In genomic region chr15:65110676-65111292, GRCh38 we compare ENCODE assay signal across 14 cellular contexts. TPM values are rescaled to one million over a fixed set of nuclear protein-coding genes. Genes with fewer than 3 reads are reported as not detected.
DNase-seq lines count a peak whose midpoint lies in the region; TF ChIP-seq lines count a peak whose summit lies in the region.
"Had no signal": no experiment of that assay in that cellular context is flagged by ENCODE, and none has a peak within 500 bp of the region (broad histone marks: within the 10 kb centered on the region; RNA-seq: fewer than 3 reads in every experiment).

No MANE protein-coding gene starts in this region.

- no peaks in the 10 kb centered on the region for H3K4me1 ChIP-seq in neural progenitor cell
- H3K4me1 ChIP-seq in MM.1S (ENCODE audit: low read length), result no peaks in the 10 kb centered on the region
- H3K4me1 ChIP-seq: upper lobe of left lung had no signal

- no peak overlapping the region for H3K4me3 Mint-ChIP-seq in neural progenitor cell
- H3K4me3 Mint-ChIP-seq: H9 had no signal

- H3K27me3 ChIP-seq in H7 (ENCODE audit: control insufficient read depth, insufficient read depth, low read length) (no peaks in the 10 kb centered on the region), neural progenitor cell (no peaks in the 10 kb centered on the region), MM.1S (replicated peaks; ENCODE audit: insufficient read depth, low read length) (no peaks in the 10 kb centered on the region)
- H3K27me3 ChIP-seq: upper lobe of left lung had no signal

- H3K4me2 ChIP-seq in neural progenitor cell (no peak overlapping the region), MM.1S (ENCODE audit: low read depth, low read length) (no peak overlapping the region)

- H3K27ac ChIP-seq in neural progenitor cell, result no peak overlapping the region
- H3K27ac ChIP-seq in MM.1S (ENCODE audit: low read length), result no peak overlapping the region
- H3K27ac ChIP-seq: upper lobe of left lung had no signal

- H3K36me3 Mint-ChIP-seq in neural progenitor cell, result peaks cover 23% of the 10 kb centered on the region
- H3K36me3 Mint-ChIP-seq: activated naive CD4-positive, alpha-beta T cell treated with anti-CD3 and anti-CD28 coated beads, Interleukin-2, amount 50 U/mL, for 72 hours had no signal

- H3K9ac ChIP-seq in neural progenitor cell (no peak overlapping the region), MM.1S (ENCODE audit: low read length) (no peak overlapping the region)

- DNase-seq in H7 (peak; percentile 50), SK-MEL-5 (ENCODE audit: low read depth, low spot score) (peak; percentile 98), fibroblast of peridontal ligament (ENCODE audit: extremely low read depth) (peak; percentile 32), neural progenitor cell (ENCODE audit: low spot score) (peak; percentile 23), DMS53 (lab: John Stamatoyannopoulos, UW) (no peak), NOMO-1 (lab: John Stamatoyannopoulos, UW; ENCODE audit: unreplicated experiment in 2 of 2) (no peak), MM.1S (no peak)
- DNase-seq in activated CD8-positive, alpha-beta memory T cell treated with anti-CD3 and anti-CD28 coated beads, Interleukin-2, amount 50 U/mL, for 4 hours, result no peak
- DNase-seq: H9, NCI-H146, upper lobe of left lung had no signal

- no peak overlapping the region for H3K4me3 ChIP-seq in H7 (ENCODE audit: insufficient read depth, low read depth, low read length)
- no peak overlapping the region for H3K4me3 ChIP-seq in neural progenitor cell
- no peak overlapping the region for H3K4me3 ChIP-seq in MM.1S (ENCODE audit: low read length)
- H3K4me3 ChIP-seq: upper lobe of left lung had no signal

- H3K9me3 ChIP-seq in neural progenitor cell (ENCODE audit: low read depth) (no peaks in the 10 kb centered on the region), MM.1S (replicated peaks; ENCODE audit: insufficient read depth, low read length) (no peaks in the 10 kb centered on the region)
- H3K9me3 ChIP-seq: upper lobe of left lung had no signal

- no peaks in the 10 kb centered on the region for H3K27me3 Mint-ChIP-seq in neural progenitor cell (ENCODE audit: insufficient read depth, low read depth)

- peaks cover 5% of the 10 kb centered on the region for H4K20me1 ChIP-seq in neural progenitor cell (ENCODE audit: low read depth)
- no peaks in the 10 kb centered on the region for H4K20me1 ChIP-seq in MM.1S (ENCODE audit: insufficient read depth, low read length)

- no peak overlapping the region for H3K27ac Mint-ChIP-seq in neural progenitor cell

- no peaks in the 10 kb centered on the region for H3K79me2 ChIP-seq in neural progenitor cell (ENCODE audit: low read depth)
- H3K79me2 ChIP-seq in MM.1S (ENCODE audit: low read length), result no peaks in the 10 kb centered on the region

- no peaks in the 10 kb centered on the region for H3K4me1 Mint-ChIP-seq in neural progenitor cell

- no peaks in the 10 kb centered on the region for H3K9me2 ChIP-seq in MM.1S (replicated peaks; ENCODE audit: insufficient read depth, low read length)

- no peaks in the 10 kb centered on the region; the same call in 1 of the 2 replicates for H3K36me3 ChIP-seq in H7 (replicated peaks; ENCODE audit: control insufficient read depth, insufficient read depth, low read length)
- no peaks in the 10 kb centered on the region for H3K36me3 ChIP-seq in neural progenitor cell
- peaks cover 3% of the 10 kb centered on the region; the same call in 1 of the 2 replicates for H3K36me3 ChIP-seq in MM.1S (replicated peaks; ENCODE audit: insufficient read depth, low read length)

- TF ChIP-seq CTCF in neural progenitor cell (IDR thresholded peaks at IDR 0.05) (no peak), MM.1S (IDR thresholded peaks at IDR 0.05; ENCODE audit: low read length) (no peak)

- in situ Hi-C loops in SK-MEL-5 (cut with HindIII; ENCODE audit: low pct_unique_long_range_greater_than_20kb, low sequenced_read_pairs), result no loop called here

- H2AFZ ChIP-seq in neural progenitor cell (replicated peaks) (no peak overlapping the region), MM.1S (ENCODE audit: low read length) (no peak overlapping the region)

- H3F3A ChIP-seq in neural progenitor cell (ENCODE audit: low read depth) (no peaks in the 10 kb centered on the region), MM.1S (ENCODE audit: insufficient read depth, low read length) (no peaks in the 10 kb centered on the region)

- no peaks in the 10 kb centered on the region for H3K9me3 Mint-ChIP-seq in neural progenitor cell
- H3K9me3 Mint-ChIP-seq: activated naive CD4-positive, alpha-beta T cell treated with anti-CD3 and anti-CD28 coated beads, Interleukin-2, amount 50 U/mL, for 72 hours; H9 had no signal

RNA-seq across cellular contexts. Expression of gene UBAP1L, which starts 4.2 kb away (rescaled TPM):
- 0.14 and 1.6 TPM in 2 replicates for total RNA-seq in H7 (2014; rRNA removed; shearing (Covaris generic))
- 31.1 and 31.5 TPM in 2 replicates for total RNA-seq in SK-MEL-5 (2014; rRNA removed; shearing (Covaris generic))
- 31.4 and 34.2 TPM in 2 replicates for polyA plus RNA-seq in SK-MEL-5 (2015; cell fraction: cytosol; rRNA removed)
- polyA plus RNA-seq in SK-MEL-5 (2015; cell fraction: nucleus; rRNA removed), result 248 TPM in 2 replicates
- total RNA-seq in neural progenitor cell (ENCODE audit: low replicate concordance), result 0.39 and 1.1 TPM in 2 replicates

RNA-seq across cellular contexts. Expression of gene PDCD7, which starts 22.8 kb away (rescaled TPM):
- 15.5 and 16.1 TPM in 2 replicates for total RNA-seq in H7 (2014; rRNA removed; shearing (Covaris generic))
- 25.5 and 27.5 TPM in 2 replicates for total RNA-seq in SK-MEL-5 (2014; rRNA removed; shearing (Covaris generic))
- polyA plus RNA-seq in SK-MEL-5 (2015; cell fraction: cytosol; rRNA removed), result 33.2 and 46.8 TPM in 2 replicates
- 18.9 and 23.1 TPM in 2 replicates for polyA plus RNA-seq in SK-MEL-5 (2015; cell fraction: nucleus; rRNA removed)
- 24.7 and 26.2 TPM in 2 replicates for total RNA-seq in neural progenitor cell (ENCODE audit: low replicate concordance)

RNA-seq across cellular contexts. Expression of gene KBTBD13, which starts 34.2 kb away (rescaled TPM):
- 0.17 TPM in 1 of 2 replicates, not detected in the other for total RNA-seq in H7 (2014; rRNA removed; shearing (Covaris generic))
- total RNA-seq in SK-MEL-5 (2014; rRNA removed; shearing (Covaris generic)), result not detected in 2 replicates
- polyA plus RNA-seq in SK-MEL-5 (2015; cell fraction: cytosol; rRNA removed), result not detected in 2 replicates
- not detected in 2 replicates for polyA plus RNA-seq in SK-MEL-5 (2015; cell fraction: nucleus; rRNA removed)
- total RNA-seq in neural progenitor cell (ENCODE audit: low replicate concordance), result not detected in 2 replicates
- total RNA-seq: activated naive CD4-positive, alpha-beta T cell treated with anti-CD3 and anti-CD28 coated beads, Interleukin-2, amount 50 U/mL, for 72 hours; frontal cortex; H9; T-helper 2 cell treated with Interferon-gamma antibody and Interleukin-4, amounts not matched to agents 100 ng/mL and 5 ng/mL, for 36 hours; upper lobe of left lung had no signal

RNA-seq across cellular contexts. Expression of gene RASL12, which starts 43.0 kb away (rescaled TPM):
- total RNA-seq in H7 (2014; rRNA removed; shearing (Covaris generic)), result 20.9 and 22.1 TPM in 2 replicates
- not detected in 2 replicates for total RNA-seq in SK-MEL-5 (2014; rRNA removed; shearing (Covaris generic))
- polyA plus RNA-seq in SK-MEL-5 (2015; cell fraction: cytosol; rRNA removed), result 0.07 TPM in 1 of 2 replicates, not detected in the other
- polyA plus RNA-seq in SK-MEL-5 (2015; cell fraction: nucleus; rRNA removed), result not detected in 2 replicates
- 5.8 and 7.7 TPM in 2 replicates for total RNA-seq in neural progenitor cell (ENCODE audit: low replicate concordance)
- total RNA-seq: activated naive CD4-positive, alpha-beta T cell treated with anti-CD3 and anti-CD28 coated beads, Interleukin-2, amount 50 U/mL, for 72 hours; T-helper 2 cell treated with Interferon-gamma antibody and Interleukin-4, amounts not matched to agents 100 ng/mL and 5 ng/mL, for 36 hours had no signal

Comparison
In these comparisons a context has a peak if more than half of its experiments do, and no peak if none do; other contexts are left out.
1. DNase-seq: peak in H7 (single experiment), SK-MEL-5 (single experiment), fibroblast of peridontal ligament (single experiment) and neural progenitor cell (single experiment); none in DMS53 (single experiment), activated CD8-positive, alpha-beta memory T cell treated with anti-CD3 and anti-CD28 coated beads, Interleukin-2, amount 50 U/mL, for 4 hours (single experiment), NOMO-1 (0 of 2) and MM.1S (single experiment).
2. RNA of gene UBAP1L, which starts 4.2 kb away (total RNA-seq): 31.1 to 31.5 TPM in SK-MEL-5; 0.39 to 1.1 TPM in neural progenitor cell and 0.14 to 1.6 TPM in H7; every median in the first group is over 10 times any median in the second.